ENCODE assay signal across 21 cellular contexts in the genomic region with DNA sequence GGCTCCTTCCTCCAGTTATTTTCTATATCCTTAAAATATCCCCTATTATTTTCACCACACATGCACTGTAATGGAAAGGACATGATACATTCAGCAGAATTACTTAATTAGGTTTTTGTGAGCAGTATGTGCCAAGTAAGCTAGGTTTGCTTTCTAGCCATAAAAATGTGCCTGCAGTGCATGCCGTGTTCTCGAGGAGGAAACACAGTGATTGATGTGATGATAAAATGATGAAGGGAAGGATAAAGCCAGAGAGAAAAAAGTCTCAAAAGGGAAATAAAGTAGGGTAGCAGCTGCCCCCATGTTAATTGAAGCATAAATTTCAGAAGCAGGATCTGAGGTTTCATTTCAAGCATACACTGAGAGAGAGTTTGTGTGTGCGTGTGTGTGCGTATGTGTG.
"Had no signal": no experiment of that assay in that cellular context is flagged by ENCODE, and none has a peak within 500 bp of the region (broad histone marks: within the 10 kb centered on the region; RNA-seq: fewer than 3 reads in every experiment).

No MANE protein-coding gene starts in this region.

- H3K36me3 ChIP-seq: lower lobe of right lung, neutrophil, pancreas, right lobe of liver, stomach, thyroid gland had no signal

- ATAC-seq: left colon, left ventricle myocardium superior, lower lobe of right lung, natural killer cell, pancreas, right lobe of liver had no signal

- H3K9me3 ChIP-seq: lower lobe of right lung, neutrophil, pancreas, right lobe of liver, stomach, thyroid gland had no signal

- DNase-seq: dorsolateral prefrontal cortex; effector CD4-positive, alpha-beta T cell; hypothalamus; immature natural killer cell; islet precursor cell; kidney glomerular epithelial cell; left colon; left ventricle myocardium superior; lower lobe of right lung; natural killer cell; pancreas; right lobe of liver; small intestine; stimulated activated CD4-positive, alpha-beta T cell treated with anti-CD3 and anti-CD28 coated beads, Interleukin-15, amount 100 ng/mL, for 24 hours; stimulated activated CD4-positive, alpha-beta T cell treated with anti-CD3 and anti-CD28 coated beads, Interleukin-4, amount 100 ng/mL, for 1 hour; stimulated activated CD8-positive, alpha-beta memory T cell treated with anti-CD3 and anti-CD28 coated beads, Interleukin-4, amount 100 ng/mL, for 48 hours; stimulated activated naive CD4-positive, alpha-beta T cell treated with Interleukin-2 at 50 U/mL for 16 hours; stomach; thyroid gland; trophoblast cell had no signal

- H3K27ac ChIP-seq: dorsolateral prefrontal cortex, lower lobe of right lung, neutrophil, pancreas, right lobe of liver, stomach, thyroid gland had no signal

- H3K27me3 ChIP-seq: dorsolateral prefrontal cortex, neutrophil, pancreas, right lobe of liver, stomach, thyroid gland had no signal

- H3K4me3 ChIP-seq: dorsolateral prefrontal cortex, lower lobe of right lung, pancreas, right lobe of liver, stomach, thyroid gland had no signal

- H3K4me1 ChIP-seq: lower lobe of right lung, pancreas, right lobe of liver, stomach had no signal
